ENCODE assay signal across 14 cellular contexts in genomic region chr2:165825041-165825440, GRCh38. TPM values are rescaled to one million over a fixed set of nuclear protein-coding genes. Genes with fewer than 3 reads are reported as not detected.
DNase-seq lines count a peak whose midpoint lies in the region; ATAC-seq and TF ChIP-seq lines count a peak whose summit lies in the region.
"Had no signal": no experiment of that assay in that cellular context is flagged by ENCODE, and none has a peak within 500 bp of the region (broad histone marks: within the 10 kb centered on the region; RNA-seq: fewer than 3 reads in every experiment).

No MANE protein-coding gene starts in this region.

- ATAC-seq in left lung (peak; percentile 77), HG03354 (IDR thresholded peaks at IDR 0.05; ENCODE audit: poor library complexity, severe bottlenecking, unreplicated experiment) (no peak), HG02588 (IDR thresholded peaks at IDR 0.05; ENCODE audit: unreplicated experiment) (no peak)
- ATAC-seq: natural killer cell treated with Interleukin-12 subunit alpha and Interleukin-12 subunit beta and Interleukin-15 and Interleukin-18, amount 100 ng/mL, for 72 hours had no signal

- TF ChIP-seq RAD21 in SK-N-SH (IDR thresholded peaks at IDR 0.05; ENCODE audit: low read length) = no peak

- H3K9me2 ChIP-seq in SK-N-SH = no peaks in the 10 kb centered on the region

- H2AFZ ChIP-seq in SK-N-SH (ENCODE audit: low read depth) = no peak overlapping the region

- WGBS in SK-N-SH (ENCODE audit: low lambda C conversion rate) = 64% methylated on average over 2 of the region's 2 CpGs

- H3K36me3 ChIP-seq in SK-N-SH (replicated peaks in 1 of 2; ENCODE audit: control insufficient read depth in 1 of 2, insufficient read depth in 2 of 2, low read length in 1 of 2) (no peaks in the 10 kb centered on the region), left lung (no peaks in the 10 kb centered on the region)
- H3K36me3 ChIP-seq: esophagus muscularis mucosa, HAP-1 had no signal

- H3K27ac ChIP-seq in SK-N-SH (ENCODE audit: low read depth in 2 of 2, low read length in 1 of 2) (no peak overlapping the region), left lung (no peak overlapping the region)
- H3K27ac ChIP-seq: esophagus muscularis mucosa had no signal

- no peaks in the 10 kb centered on the region for H3K9me3 ChIP-seq in SK-N-SH
- no peaks in the 10 kb centered on the region for H3K9me3 ChIP-seq in left lung
- H3K9me3 ChIP-seq: esophagus muscularis mucosa, HAP-1 had no signal

- H3K27me3 ChIP-seq in SK-N-SH (ENCODE audit: insufficient read depth) (no peaks in the 10 kb centered on the region), left lung (no peaks in the 10 kb centered on the region)
- H3K27me3 ChIP-seq: esophagus muscularis mucosa had no signal

- peaks cover 0 to 3% of the 10 kb centered on the region in 2 experiments; a peak in 2 of 4 replicates for H3K4me1 ChIP-seq in SK-N-SH (ENCODE audit: control insufficient read depth in 1 of 2, insufficient read depth in 2 of 2, low read depth in 1 of 2, low read length in 1 of 2)
- H3K4me1 ChIP-seq in left lung = peaks cover 0 to 8% of the 10 kb centered on the region in 2 donors
- H3K4me1 ChIP-seq: HAP-1 had no signal

- DNase-seq in DMS53 treated with DMSO at 0.1 percent for 48 hours (lab: John Stamatoyannopoulos, UW; ENCODE audit: unreplicated experiment) (peak; percentile 79), NCI-H187 (lab: John Stamatoyannopoulos, UW) (peak; percentile 86 to 89), SK-N-SH (no peak), left lung (peak in 1 of 2 donors; percentile 59), activated gamma-delta T cell (lab: John Stamatoyannopoulos, UW) (no peak)
- DNase-seq in stimulated activated CD4-positive, alpha-beta T cell treated with anti-CD3 and anti-CD28 coated beads, Interleukin-2, amount 100 ng/mL, for 24 hours = no peak
- DNase-seq: activated T-cell treated with anti-CD3 and anti-CD28 coated beads, Interleukin-2, amount 50 U/mL, for 1 hour; CD4-positive, alpha-beta memory T cell; cerebellar nuclear complex had no signal

- intact Hi-C loops in left lung (cut with DNase I) = no loop called here

- H3K4me3 ChIP-seq in SK-N-SH (ENCODE audit: low read depth in 2 of 2, low read length in 1 of 2) (no peak overlapping the region), left lung (no peak overlapping the region)
- H3K4me3 ChIP-seq: esophagus muscularis mucosa, HAP-1 had no signal

- POLR2A ChIA-PET in SK-N-SH (lab: Yijun Ruan, JAX) = no interaction called here

- H3F3A ChIP-seq in SK-N-SH (replicated peaks; ENCODE audit: insufficient read depth) = no peaks in the 10 kb centered on the region

- H4K20me1 ChIP-seq in SK-N-SH (ENCODE audit: insufficient read depth) = no peaks in the 10 kb centered on the region

- no peak for TF ChIP-seq EP300 in SK-N-SH (IDR thresholded peaks at IDR 0.05; ENCODE audit: borderline replicate concordance in 1 of 2, low read depth in 1 of 2, low read length in 1 of 2)

- no peaks in the 10 kb centered on the region for H3K79me2 ChIP-seq in SK-N-SH (ENCODE audit: insufficient read depth)

- no peak for TF ChIP-seq CTCF in SK-N-SH (IDR thresholded peaks at IDR 0.05)
- no peak for TF ChIP-seq CTCF in left lung (IDR thresholded peaks at IDR 0.05)

- H3K4me2 ChIP-seq in SK-N-SH = no peak overlapping the region

- CTCF ChIA-PET in SK-N-SH (lab: Yijun Ruan, JAX) = interaction anchor here (0.6 kb wide), 1 partner anchor 65 kb away, joined by 3 read pairs; no protein-coding TSS in a partner anchor

- no peak overlapping the region for H3K9ac ChIP-seq in SK-N-SH

TF ChIP-seq in SK-N-SH, 30 proteins besides CTCF, POLR2A, EP300 and RAD21:
- TF ChIP-seq PBX3 (IDR thresholded peaks at IDR 0.05) = no peak
- TF ChIP-seq RXRA (IDR thresholded peaks at IDR 0.05; ENCODE audit: borderline replicate concordance, low read depth) = no peak
- no peak for TF ChIP-seq EZH2phosphoT487 (IDR thresholded peaks at IDR 0.05; ENCODE audit: borderline replicate concordance, low read depth)
- peak; percentile 84 for TF ChIP-seq NFIC (IDR thresholded peaks at IDR 0.05; ENCODE audit: borderline replicate concordance)

RNA-seq across cellular contexts. Expression of gene GALNT3, which starts 31.0 kb away (rescaled TPM):
- 0.05 and 0.26 TPM in 2 replicates for polyA plus RNA-seq in SK-N-SH (2012; rRNA removed)
- 0.01 and 0.03 TPM in 2 replicates for polyA plus RNA-seq in SK-N-SH (2012; cell fraction: cytosol; rRNA removed)
- polyA plus RNA-seq in SK-N-SH (2012; cell fraction: nucleus; rRNA removed) = 0.63 and 1.4 TPM in 2 replicates
- 10 to 100 TPM; 36.3 to 37.7 TPM for total RNA-seq in left lung

Comparison
In these comparisons a context has a peak if more than half of its experiments do, and no peak if none do; other contexts are left out.
1. DNase-seq: peak in DMS53 treated with DMSO at 0.1 percent for 48 hours (single experiment) and NCI-H187 (2 of 2); none in SK-N-SH (single experiment), activated gamma-delta T cell (single experiment) and stimulated activated CD4-positive, alpha-beta T cell treated with anti-CD3 and anti-CD28 coated beads, Interleukin-2, amount 100 ng/mL, for 24 hours (0 of 2).